In genomic region chr21:43648171-43648570, GRCh38 we compare ENCODE assay signal across 1 cellular context.
TF ChIP-seq lines count a peak whose summit lies in the region.

No MANE protein-coding gene starts in this region.

TF ChIP-seq in K562, 482 proteins besides CTCF, POLR2A, EP300 and RAD21:
- no peak for TF ChIP-seq PTRF (tag; IDR thresholded peaks at IDR 0.05)
- TF ChIP-seq DLX4 (CRISPR knock-in tag; IDR thresholded peaks at IDR 0.05): no peak
- peak; percentile 41; the same call in 1 of the 2 replicates for TF ChIP-seq CTBP1 (IDR thresholded peaks at IDR 0.05; ENCODE audit: borderline replicate concordance)
